ENCODE assay signal across 8 cellular contexts in the genomic region with DNA sequence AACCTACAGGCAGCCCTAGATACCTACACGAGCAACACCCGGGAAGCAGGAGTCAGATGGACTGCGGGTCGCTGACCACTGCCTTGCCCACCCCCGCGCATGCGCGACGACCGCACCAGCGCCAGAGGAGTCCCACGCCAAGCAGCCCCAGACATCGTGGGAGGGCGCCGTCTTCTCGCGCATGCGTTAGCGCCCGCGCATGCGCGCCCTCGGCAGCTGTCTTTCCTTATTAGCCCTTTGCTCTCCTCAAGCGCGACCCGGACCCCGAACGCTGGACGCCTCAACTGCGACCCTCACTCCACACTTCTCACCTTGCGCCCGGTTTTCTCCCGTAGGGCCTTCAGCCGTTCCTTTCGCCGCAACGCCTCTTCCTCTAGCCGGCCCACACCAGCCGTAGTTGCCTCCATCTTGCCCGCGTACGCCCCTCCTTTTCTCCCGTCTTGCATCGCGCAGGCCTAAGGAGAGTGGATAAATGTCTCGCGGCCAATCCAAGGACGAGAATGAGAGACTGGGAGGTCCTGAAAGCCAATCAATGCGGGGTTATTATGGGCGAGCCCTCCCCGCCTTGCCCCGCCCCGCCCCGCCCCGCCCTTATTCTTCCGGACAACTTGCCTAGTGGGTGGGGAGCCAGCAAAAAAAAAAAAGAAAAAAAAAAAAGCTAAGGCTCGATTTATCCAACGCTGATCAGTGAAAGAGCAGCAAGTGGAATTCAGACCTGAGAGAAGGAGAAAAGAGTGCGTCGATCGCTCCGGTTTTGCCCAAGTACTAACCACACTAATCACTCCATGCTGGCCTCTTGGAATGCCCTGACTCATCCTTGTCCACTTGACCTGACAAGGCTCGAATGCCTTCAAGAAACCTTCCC. TPM values are rescaled to one million over a fixed set of nuclear protein-coding genes. Genes with fewer than 3 reads are reported as not detected.
A peak's percentile ranks its signal among the peaks of the same experiment; 100 is the strongest.
DNase-seq lines count a peak whose midpoint lies in the region; ATAC-seq and TF ChIP-seq lines count a peak whose summit lies in the region.

TSS of gene CCDC12 (minus strand) at position 420 of the 865 bp plus-strand sequence. CDS start at position 407, 13 bp downstream.

- H3K4me3 Mint-ChIP-seq in dendritic cell treated with granulocyte-macrophage colony-stimulating factor and Interleukin-4, amounts not matched to agents 40 ng/mL and 50 ng/mL, for 4 days = peak within 1 kb of the TSS; percentile 86

- H3K27ac Mint-ChIP-seq in dendritic cell treated with granulocyte-macrophage colony-stimulating factor and Interleukin-4, amounts not matched to agents 40 ng/mL and 50 ng/mL, for 4 days = peak within 1 kb of the TSS; percentile 94

- no peaks in the 10 kb centered on the region for H3K9me3 ChIP-seq in BE2C

- intact Hi-C loops in dendritic cell treated with granulocyte-macrophage colony-stimulating factor and Interleukin-4, amounts not matched to agents 40 ng/mL and 50 ng/mL, for 4 days (cut with micrococcal nuclease) = loop anchor here (5.0 kb wide), 1 partner anchor 49 kb away; no protein-coding TSS in a partner anchor

- H3K4me3 ChIP-seq in BE2C (ENCODE audit: low read depth, low read length) = peak within 1 kb of the TSS; percentile 86

- ATAC-seq in GM19324 (IDR thresholded peaks at IDR 0.05; ENCODE audit: low FRiP score, unreplicated experiment) = peak; percentile 73
- peak; percentile 36 for ATAC-seq in HG03469 (IDR thresholded peaks at IDR 0.05; ENCODE audit: unreplicated experiment)
- peak; percentile 77 for ATAC-seq in left lobe of liver

- TF ChIP-seq CTCF in BE2C (IDR thresholded peaks at IDR 0.05; ENCODE audit: low read depth, low read length) = no peak

- no peaks in the 10 kb centered on the region for H3K27me3 Mint-ChIP-seq in dendritic cell treated with granulocyte-macrophage colony-stimulating factor and Interleukin-4, amounts not matched to agents 40 ng/mL and 50 ng/mL, for 4 days

- no peaks in the 10 kb centered on the region for H3K27me3 ChIP-seq in BE2C

- H3K4me1 ChIP-seq in BE2C = no peaks in the 10 kb centered on the region

- peaks cover 37% of the 10 kb centered on the region for H3K36me3 Mint-ChIP-seq in dendritic cell treated with granulocyte-macrophage colony-stimulating factor and Interleukin-4, amounts not matched to agents 40 ng/mL and 50 ng/mL, for 4 days (ENCODE audit: low read depth)

- peaks cover 69% of the 10 kb centered on the region for H3K4me1 Mint-ChIP-seq in dendritic cell treated with granulocyte-macrophage colony-stimulating factor and Interleukin-4, amounts not matched to agents 40 ng/mL and 50 ng/mL, for 4 days (ENCODE audit: low read depth)

- no peaks in the 10 kb centered on the region for H3K36me3 ChIP-seq in BE2C

- peak; percentile 86 for DNase-seq in BE2C
- peak; percentile 95 for DNase-seq in NCI-H69 (lab: John Stamatoyannopoulos, UW)
- peak; percentile 85 for DNase-seq in activated CD4-positive, alpha-beta T cell treated with anti-CD3 and anti-CD28 coated beads, Interleukin-2, amount 50 U/mL, for 1 hour
- peak; percentile 97 for DNase-seq in left lobe of liver (ENCODE audit: low spot score)
- DNase-seq in stimulated activated CD4-positive, alpha-beta T cell treated with anti-CD3 and anti-CD28 coated beads, Interleukin-2, amount 100 ng/mL, for 4 hours (ENCODE audit: low read depth) = peak; percentile 91

- no peaks in the 10 kb centered on the region for H3K9me3 Mint-ChIP-seq in dendritic cell treated with granulocyte-macrophage colony-stimulating factor and Interleukin-4, amounts not matched to agents 40 ng/mL and 50 ng/mL, for 4 days

RNA-seq across cellular contexts. Expression of gene CCDC12, which starts in this region (rescaled TPM):
- 80.9 TPM for polyA plus RNA-seq in BE2C (2012; ENCODE audit: insufficient read depth, insufficient read length, low read depth)
- 19.3 TPM for total RNA-seq in left lobe of liver

Comparison
In these comparisons a context has a peak if more than half of its experiments do, and no peak if none do; other contexts are left out.
1. Peak in every context shown above with its lines: DNase-seq, ATAC-seq and H3K4me3 ChIP-seq.